ENCODE assay signal across 29 cellular contexts in genomic region chr10:131448883-131449282, GRCh38.
"Had no signal": no experiment of that assay in that cellular context is flagged by ENCODE, and none has a peak within 500 bp of the region (broad histone marks: within the 10 kb centered on the region; RNA-seq: fewer than 3 reads in every experiment).

No MANE protein-coding gene starts in this region.

- ATAC-seq: mucosa of descending colon; naive thymus-derived CD4-positive, alpha-beta T cell; natural killer cell treated with Interleukin-12 subunit alpha and Interleukin-12 subunit beta and Interleukin-15 and Interleukin-18, amount 100 ng/mL, for 72 hours; pancreas; right cardiac atrium; sciatic nerve; stimulated activated naive B cell treated with anti-CD40 and anti-IgM and Interleukin-4, amounts not matched to agents 10 μg/mL and 1 μg/mL and 100 μg/mL, for 72 hours; stimulated activated naive CD8-positive, alpha-beta T cell treated with anti-CD3 and anti-CD28 coated beads, Interleukin-15, Interleukin-2, amounts not matched to agents 100 U/mL and 50 U/mL, for 24 hours had no signal

- H3K27me3 ChIP-seq: testis, thyroid gland, vagina had no signal

- H3K4me1 ChIP-seq: pancreas, prostate gland had no signal

- H3K9me3 ChIP-seq: left ventricle myocardium inferior, mucosa of descending colon, pancreas, prostate gland, stomach, testis, thyroid gland, transverse colon, upper lobe of left lung, vagina had no signal

- H3K36me3 Mint-ChIP-seq: naive thymus-derived CD4-positive, alpha-beta T cell; natural killer cell treated with Interleukin-12 subunit alpha and Interleukin-12 subunit beta and Interleukin-15 and Interleukin-18, amount 100 ng/mL, for 72 hours; stimulated activated naive B cell treated with anti-CD40 and anti-IgM and Interleukin-4, amounts not matched to agents 10 μg/mL and 1 μg/mL and 100 μg/mL, for 72 hours had no signal

- H3K27ac Mint-ChIP-seq: naive thymus-derived CD4-positive, alpha-beta T cell; natural killer cell treated with Interleukin-12 subunit alpha and Interleukin-12 subunit beta and Interleukin-15 and Interleukin-18, amount 100 ng/mL, for 72 hours; stimulated activated naive B cell treated with anti-CD40 and anti-IgM and Interleukin-4, amounts not matched to agents 10 μg/mL and 1 μg/mL and 100 μg/mL, for 72 hours had no signal

- H3K36me3 ChIP-seq: left ventricle myocardium inferior, pancreas, prostate gland, stomach, thyroid gland, transverse colon, upper lobe of left lung, vagina had no signal

- H3K9me3 Mint-ChIP-seq: naive thymus-derived CD4-positive, alpha-beta T cell; natural killer cell treated with Interleukin-12 subunit alpha and Interleukin-12 subunit beta and Interleukin-15 and Interleukin-18, amount 100 ng/mL, for 72 hours; neural crest cell; stimulated activated naive B cell treated with anti-CD40 and anti-IgM and Interleukin-4, amounts not matched to agents 10 μg/mL and 1 μg/mL and 100 μg/mL, for 72 hours had no signal

- H3K27ac ChIP-seq: left ventricle myocardium inferior, pancreas, prostate gland, skin epidermis, stomach, testis, thyroid gland, transverse colon, upper lobe of left lung, vagina had no signal

- DNase-seq: hippocampal formation; left ventricle myocardium inferior; mesendoderm; midbrain; mucosa of descending colon; naive thymus-derived CD4-positive, alpha-beta T cell; nucleus accumbens; pancreas; posterior cingulate gyrus; retina; right cardiac atrium; stimulated activated CD4-positive, alpha-beta T cell treated with anti-CD3 and anti-CD28 coated beads, Interleukin-12 subunit alpha, Interleukin-12 subunit beta, amount 100 ng/mL, for 4 hours; stimulated activated CD4-positive, alpha-beta T cell treated with anti-CD3 and anti-CD28 coated beads, Interleukin-15, amount 100 ng/mL, for 24 hours; stimulated activated CD4-positive, alpha-beta T cell treated with anti-CD3 and anti-CD28 coated beads, Interleukin-2, amount 100 ng/mL, for 24 hours; stimulated activated CD4-positive, alpha-beta T cell treated with anti-CD3 and anti-CD28 coated beads, Interleukin-4, amount 100 ng/mL, for 1 hour; stimulated activated naive B cell treated with anti-CD40 and anti-IgM and Interleukin-4, amounts not matched to agents 10 μg/mL and 1 μg/mL and 100 μg/mL, for 72 hours; stimulated activated naive CD8-positive, alpha-beta T cell treated with anti-CD3 and anti-CD28 coated beads, Interleukin-15, Interleukin-2, amounts not matched to agents 100 U/mL and 50 U/mL, for 24 hours; stomach; testis; thyroid gland; transverse colon; upper lobe of left lung had no signal

- H3K4me3 ChIP-seq: left ventricle myocardium inferior, lung, mucosa of descending colon, pancreas, prostate gland, skin epidermis, stomach, testis, thyroid gland, transverse colon, upper lobe of left lung, vagina had no signal

- H3K4me3 Mint-ChIP-seq: naive thymus-derived CD4-positive, alpha-beta T cell; natural killer cell treated with Interleukin-12 subunit alpha and Interleukin-12 subunit beta and Interleukin-15 and Interleukin-18, amount 100 ng/mL, for 72 hours; neural crest cell; stimulated activated naive B cell treated with anti-CD40 and anti-IgM and Interleukin-4, amounts not matched to agents 10 μg/mL and 1 μg/mL and 100 μg/mL, for 72 hours had no signal
